Comparison of ENCODE assay signal across 28 cellular contexts in genomic region chr2:22748909-22749308, GRCh38.
DNase-seq lines count a peak whose midpoint lies in the region; ATAC-seq and TF ChIP-seq lines count a peak whose summit lies in the region.
"Had no signal": no experiment of that assay in that cellular context is flagged by ENCODE, and none has a peak within 500 bp of the region (broad histone marks: within the 10 kb centered on the region; RNA-seq: fewer than 3 reads in every experiment).

No MANE protein-coding gene starts in this region.

- no peaks in the 10 kb centered on the region for H3K9me2 ChIP-seq in Karpas-422 (replicated peaks; ENCODE audit: insufficient read depth, low read length)

- no peaks in the 10 kb centered on the region for H4K20me1 ChIP-seq in Karpas-422 (ENCODE audit: insufficient read depth, low read depth, low read length)

- H3K27ac ChIP-seq in Karpas-422 (ENCODE audit: low read length): no peak overlapping the region
- H3K27ac ChIP-seq in heart right ventricle: no peak overlapping the region
- H3K27ac ChIP-seq: adrenal gland, brain microvascular endothelial cell, esophagus squamous epithelium, gastroesophageal sphincter, neural progenitor cell had no signal

- H3K36me3 ChIP-seq in Karpas-422 (ENCODE audit: insufficient read depth, low read length): no peaks in the 10 kb centered on the region
- no peaks in the 10 kb centered on the region for H3K36me3 ChIP-seq in heart right ventricle
- H3K36me3 ChIP-seq: adrenal gland, brain microvascular endothelial cell, esophagus squamous epithelium, gastroesophageal sphincter, neural progenitor cell had no signal

- H3K4me1 ChIP-seq in Karpas-422 (ENCODE audit: low read length) (no peaks in the 10 kb centered on the region), heart right ventricle (no peaks in the 10 kb centered on the region)
- H3K4me1 ChIP-seq: adrenal gland, esophagus squamous epithelium, gastroesophageal sphincter, neural progenitor cell had no signal

- WGBS in heart right ventricle, 2 donors: 86 to 95% methylated on average over 1 of the region's 1 CpG

- ATAC-seq in GM18861 (IDR thresholded peaks at IDR 0.05; ENCODE audit: unreplicated experiment) (peak; percentile 91), GM21381 (IDR thresholded peaks at IDR 0.05; ENCODE audit: unreplicated experiment) (peak; percentile 78), HG03066 (IDR thresholded peaks at IDR 0.05; ENCODE audit: low read depth, unreplicated experiment) (peak; percentile 65), heart right ventricle (no peak), GM19035 (IDR thresholded peaks at IDR 0.05; ENCODE audit: unreplicated experiment) (no peak)
- ATAC-seq: effector memory CD8-positive, alpha-beta T cell; gastroesophageal sphincter; mucosa of descending colon; Panc1; T-cell had no signal

- DNase-seq in Karpas-422 (no peak), heart right ventricle (no peak), AML-193 (lab: John Stamatoyannopoulos, UW) (no peak)
- no peak for DNase-seq in central memory CD4-positive, alpha-beta T cell
- DNase-seq: ACHN; activated CD4-positive, alpha-beta T cell treated with anti-CD3 and anti-CD28 coated beads for 1 hour; activated naive CD4-positive, alpha-beta T cell; activated T-cell treated with anti-CD3 and anti-CD28 coated beads, Interleukin-2, amount 50 U/mL, for 24 hours; adrenal gland; brain microvascular endothelial cell; C1 segment of cervical spinal cord; Calu3; effector memory CD8-positive, alpha-beta T cell; EL; esophagus squamous epithelium; IMR-90; islet precursor cell; mucosa of descending colon; NCI-H1417; NCI-H510A treated with DMSO at 0.1 percent for 48 hours; T-cell had no signal

- TF ChIP-seq CTCF in heart right ventricle (IDR thresholded peaks at IDR 0.05): no peak

- intact Hi-C loops in heart right ventricle (cut with DNase I): no loop called here

- H2AFZ ChIP-seq in Karpas-422 (ENCODE audit: low read length): 0 out of 2 replicates have a peak overlapping the region, but pooled peaks have one; percentile 47
- H2AFZ ChIP-seq: neural progenitor cell had no signal

- H3K9me3 ChIP-seq in Karpas-422 (ENCODE audit: low read length) (no peaks in the 10 kb centered on the region), heart right ventricle (no peaks in the 10 kb centered on the region)
- H3K9me3 ChIP-seq: adrenal gland, esophagus squamous epithelium, gastroesophageal sphincter, mucosa of descending colon had no signal

- H3K9ac ChIP-seq in Karpas-422 (ENCODE audit: low read length): no peak overlapping the region
- H3K9ac ChIP-seq: neural progenitor cell had no signal

- H3K4me2 ChIP-seq in Karpas-422 (ENCODE audit: low read depth, low read length, poor library complexity, severe bottlenecking): no peak overlapping the region
- H3K4me2 ChIP-seq: neural progenitor cell had no signal

- H3K27me3 ChIP-seq in Karpas-422 (ENCODE audit: low read length) (no peaks in the 10 kb centered on the region), heart right ventricle (no peaks in the 10 kb centered on the region)
- H3K27me3 ChIP-seq: adrenal gland, brain microvascular endothelial cell, esophagus squamous epithelium, gastroesophageal sphincter, neural progenitor cell had no signal

- no peaks in the 10 kb centered on the region for H3K79me2 ChIP-seq in Karpas-422 (ENCODE audit: low read length)

- H3K4me3 ChIP-seq in Karpas-422 (ENCODE audit: low read length) (no peak overlapping the region), heart right ventricle (no peak overlapping the region)
- H3K4me3 ChIP-seq: adrenal gland, esophagus squamous epithelium, gastroesophageal sphincter, mucosa of descending colon, neural progenitor cell had no signal

Comparison
In these comparisons a context has a peak if more than half of its experiments do, and no peak if none do; other contexts are left out.
1. ATAC-seq: peak in GM18861 (single experiment), GM21381 (single experiment) and HG03066 (single experiment); none in heart right ventricle (0 of 8) and GM19035 (single experiment).